12 cellular contexts compared by ENCODE assay signal in the genomic region with DNA sequence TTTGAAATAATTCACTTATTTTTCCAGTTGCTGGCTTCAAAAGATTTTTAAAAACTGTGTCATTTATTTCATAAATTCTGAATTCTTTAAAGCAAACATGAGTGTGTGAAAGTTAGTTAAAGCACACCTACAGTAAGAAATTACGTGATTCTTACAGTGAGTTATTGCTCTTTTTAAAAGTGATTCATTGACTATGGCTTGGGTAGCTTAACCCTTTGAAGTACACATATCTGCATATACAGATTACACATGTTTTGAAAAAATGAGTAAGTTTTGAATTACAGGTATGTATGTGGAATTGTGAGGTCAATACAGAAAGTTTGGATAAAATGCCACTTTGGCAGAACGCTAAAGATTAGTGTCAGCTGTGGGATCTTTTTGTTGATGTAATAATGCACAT.
DNase-seq lines count a peak whose midpoint lies in the region; ATAC-seq and TF ChIP-seq lines count a peak whose summit lies in the region.
"Had no signal": no experiment of that assay in that cellular context is flagged by ENCODE, and none has a peak within 500 bp of the region (broad histone marks: within the 10 kb centered on the region; RNA-seq: fewer than 3 reads in every experiment).

No MANE protein-coding gene starts in this region.

- H2BK120ac ChIP-seq in mesenchymal stem cell (ENCODE audit: low read depth, low read length): no peak overlapping the region
- no peak overlapping the region for H2BK120ac ChIP-seq in mesendoderm (ENCODE audit: low read depth, low read length)

- no peak for TF ChIP-seq POLR2A in transverse colon (IDR thresholded peaks at IDR 0.05)

- H2BK12ac ChIP-seq in mesenchymal stem cell (ENCODE audit: low read length in 2 of 2): no peak overlapping the region

- H2BK5ac ChIP-seq in mesenchymal stem cell (ENCODE audit: low read depth, low read length, poor library complexity, severe bottlenecking) (no peak overlapping the region), mesendoderm (ENCODE audit: low read length) (no peak overlapping the region)

- peak; percentile 28 for ATAC-seq in activated CD8-positive, alpha-beta T cell treated with anti-CD3 and anti-CD28 coated beads for 36 hours

- CTCF ChIA-PET in activated naive CD4-positive, alpha-beta T cell treated with anti-CD3 and anti-CD28 coated beads, Interleukin-2, amount 10 ng/mL, durations not matched to agents 7 days and 5 days (lab: Charles Lee): interaction anchor here (0.9 to 2.2 kb wide), 6 partner anchors 8 to 128 kb away, joined by 3 to 10 read pairs (median 5); no protein-coding TSS in a partner anchor
- CTCF ChIA-PET in activated CD8-positive, alpha-beta T cell treated with anti-CD3 and anti-CD28 coated beads for 36 hours (lab: Charles Lee): interaction anchor here (1.0 to 2.5 kb wide), 10 partner anchors 9 to 240 kb away, joined by 3 to 14 read pairs (median 4); no protein-coding TSS in a partner anchor

- no peak overlapping the region for H2AFZ ChIP-seq in mesenchymal stem cell (ENCODE audit: low read depth, low read length)
- H2AFZ ChIP-seq: GM23338 had no signal

- TF ChIP-seq CTCF in activated CD8-positive, alpha-beta T cell treated with anti-CD3 and anti-CD28 coated beads for 36 hours (IDR thresholded peaks at IDR 0.05): no peak
- no peak for TF ChIP-seq CTCF in transverse colon (IDR thresholded peaks at IDR 0.05)

- no peaks in the 10 kb centered on the region for H3K27me3 ChIP-seq in mesenchymal stem cell (ENCODE audit: control insufficient read depth in 1 of 2, insufficient read depth in 1 of 2, low read length in 2 of 2)
- H3K27me3 ChIP-seq in transverse colon: no peaks in the 10 kb centered on the region
- H3K27me3 ChIP-seq in mesendoderm (ENCODE audit: insufficient read depth, low read length, poor library complexity): no peaks in the 10 kb centered on the region

- no peak overlapping the region for H3K4ac ChIP-seq in mesenchymal stem cell (ENCODE audit: low read depth in 1 of 2, low read length in 2 of 2)
- no peak overlapping the region for H3K4ac ChIP-seq in mesendoderm (ENCODE audit: low read depth, low read length)

- no peaks in the 10 kb centered on the region for H3K79me2 ChIP-seq in mesendoderm (ENCODE audit: control insufficient read depth, insufficient read depth, low read length)

- H3K4me1 Mint-ChIP-seq in activated naive CD4-positive, alpha-beta T cell treated with anti-CD3 and anti-CD28 coated beads, Interleukin-2, amount 10 ng/mL, durations not matched to agents 7 days and 5 days: peaks cover 67% of the 10 kb centered on the region
- H3K4me1 Mint-ChIP-seq in activated CD8-positive, alpha-beta T cell treated with anti-CD3 and anti-CD28 coated beads for 36 hours (ENCODE audit: low read depth): peaks cover 59% of the 10 kb centered on the region

- H3K27ac Mint-ChIP-seq in activated naive CD4-positive, alpha-beta T cell treated with anti-CD3 and anti-CD28 coated beads, Interleukin-2, amount 10 ng/mL, durations not matched to agents 7 days and 5 days: peak overlapping the region; percentile 86
- peak overlapping the region; percentile 89 for H3K27ac Mint-ChIP-seq in activated CD8-positive, alpha-beta T cell treated with anti-CD3 and anti-CD28 coated beads for 36 hours

- H3K79me1 ChIP-seq in mesenchymal stem cell (replicated peaks; ENCODE audit: low read length, poor library complexity, severe bottlenecking): peaks cover 2% of the 10 kb centered on the region
- H3K79me1 ChIP-seq in mesendoderm (ENCODE audit: low read length): no peaks in the 10 kb centered on the region

- intact Hi-C loops in activated CD8-positive, alpha-beta T cell treated with anti-CD3 and anti-CD28 coated beads for 36 hours (cut with micrococcal nuclease): loop anchor here (5.0 kb wide), 1 partner anchor 1002 kb away; a partner anchor contains a TSS
- intact Hi-C loops in transverse colon (cut with DNase I; ENCODE audit: low total_unique reads): loop anchor here (10.0 kb wide), 1 partner anchor 61 kb away; a partner anchor contains a TSS

- peaks cover 2% of the 10 kb centered on the region for H3K4me1 ChIP-seq in mesenchymal stem cell (ENCODE audit: control insufficient read depth, insufficient read depth, low read depth, low read length)
- H3K4me1 ChIP-seq in transverse colon: peaks cover 0 to 75% (median 38%) of the 10 kb centered on the region in 4 donors
- H3K4me1 ChIP-seq in mesendoderm (ENCODE audit: control insufficient read depth, low read depth, low read length): no peaks in the 10 kb centered on the region

- no peak overlapping the region for H3K18ac ChIP-seq in mesenchymal stem cell (ENCODE audit: low read depth in 1 of 2, low read length in 2 of 2)
- H3K18ac ChIP-seq in mesendoderm (ENCODE audit: low read length): no peak overlapping the region

- H3K23ac ChIP-seq in mesenchymal stem cell (ENCODE audit: low read length in 2 of 2): no peak overlapping the region
- H3K23ac ChIP-seq in mesendoderm (ENCODE audit: low read length): no peak overlapping the region

- in situ Hi-C loops in transverse colon (cut with MboI; ENCODE audit: low pct_ligation_motif_present in 1 of 4, low pct_unique_long_range_greater_than_20kb in 1 of 4, low sequenced_read_pairs in 3 of 4): loop anchor here in 1 of 4 donors (10.0 kb wide), 1 partner anchor 61 kb away; a partner anchor contains a TSS

- H3K27ac ChIP-seq in mesenchymal stem cell (ENCODE audit: low read length, poor library complexity, severe bottlenecking): peak overlapping the region; percentile 74
- H3K27ac ChIP-seq in transverse colon: peak overlapping the region; percentile 83 to 89 (median 85)
- H3K27ac ChIP-seq in mesendoderm (ENCODE audit: low read depth, low read length): no peak overlapping the region
- H3K27ac ChIP-seq: BLaER1 treated with 17β-estradiol and CSF1 and Interleukin-3, amounts not matched to agents 10 nM and 100 nM had no signal

- no peak for TF ChIP-seq EP300 in transverse colon (IDR thresholded peaks at IDR 0.05; ENCODE audit: low read depth)

- no peaks in the 10 kb centered on the region for H3K9me3 ChIP-seq in mesenchymal stem cell (ENCODE audit: control insufficient read depth, low read length)
- no peaks in the 10 kb centered on the region for H3K9me3 ChIP-seq in transverse colon

- peaks cover 6% of the 10 kb centered on the region for H3K9me3 Mint-ChIP-seq in activated naive CD4-positive, alpha-beta T cell treated with anti-CD3 and anti-CD28 coated beads, Interleukin-2, amount 10 ng/mL, durations not matched to agents 7 days and 5 days
- H3K9me3 Mint-ChIP-seq in activated CD8-positive, alpha-beta T cell treated with anti-CD3 and anti-CD28 coated beads for 36 hours: peaks cover 12% of the 10 kb centered on the region
- H3K9me3 Mint-ChIP-seq: GM23338 had no signal

- H3K9ac ChIP-seq in mesenchymal stem cell (ENCODE audit: low read length) (peak overlapping the region; percentile 83), mesendoderm (ENCODE audit: low read length) (no peak overlapping the region)
- H3K9ac ChIP-seq: BLaER1 treated with 17β-estradiol and CSF1 and Interleukin-3, amounts not matched to agents 10 nM and 100 nM had no signal

- H3K36me3 Mint-ChIP-seq in activated naive CD4-positive, alpha-beta T cell treated with anti-CD3 and anti-CD28 coated beads, Interleukin-2, amount 10 ng/mL, durations not matched to agents 7 days and 5 days: peaks cover 11% of the 10 kb centered on the region
- H3K36me3 Mint-ChIP-seq in activated CD8-positive, alpha-beta T cell treated with anti-CD3 and anti-CD28 coated beads for 36 hours (ENCODE audit: low read depth): peaks cover 14% of the 10 kb centered on the region

- no peak overlapping the region for H3K14ac ChIP-seq in mesenchymal stem cell (ENCODE audit: low read length in 2 of 2)

- H3K4me3 ChIP-seq in mesenchymal stem cell (ENCODE audit: insufficient read depth in 1 of 2, low read depth in 1 of 2, low read length in 2 of 2): no peak overlapping the region
- peak overlapping the region in 3 of 4 donors; percentile 1 to 42 (median 18) for H3K4me3 ChIP-seq in transverse colon
- no peak overlapping the region for H3K4me3 ChIP-seq in mesendoderm (ENCODE audit: low read length)
- H3K4me3 ChIP-seq: BLaER1 treated with 17β-estradiol and CSF1 and Interleukin-3, amounts not matched to agents 10 nM and 100 nM; GM23338 had no signal

- H2BK15ac ChIP-seq in mesenchymal stem cell (ENCODE audit: low read depth, poor library complexity, severe bottlenecking) (no peak overlapping the region), mesendoderm (replicated peaks; ENCODE audit: low read depth) (no peak overlapping the region)

- H4K8ac ChIP-seq in mesenchymal stem cell (ENCODE audit: low read length) (no peak overlapping the region), mesendoderm (ENCODE audit: low read depth, low read length) (no peak overlapping the region)

- H3K27me3 Mint-ChIP-seq in activated naive CD4-positive, alpha-beta T cell treated with anti-CD3 and anti-CD28 coated beads, Interleukin-2, amount 10 ng/mL, durations not matched to agents 7 days and 5 days: no peaks in the 10 kb centered on the region
- H3K27me3 Mint-ChIP-seq in activated CD8-positive, alpha-beta T cell treated with anti-CD3 and anti-CD28 coated beads for 36 hours: no peaks in the 10 kb centered on the region

- H3K4me2 ChIP-seq in mesenchymal stem cell (ENCODE audit: low read length, poor library complexity, severe bottlenecking) (no peak overlapping the region), mesendoderm (ENCODE audit: low read length) (no peak overlapping the region)
- H3K4me2 ChIP-seq: GM23338 had no signal

- H2AK5ac ChIP-seq in mesenchymal stem cell (ENCODE audit: low read length, severe bottlenecking) (no peak overlapping the region), mesendoderm (ENCODE audit: low read length) (no peak overlapping the region)

- H4K91ac ChIP-seq in mesenchymal stem cell (ENCODE audit: low read length): no peak overlapping the region

- no peak overlapping the region for H3K56ac ChIP-seq in mesendoderm (ENCODE audit: low read length)

- POLR2A ChIA-PET in activated CD8-positive, alpha-beta T cell treated with anti-CD3 and anti-CD28 coated beads for 36 hours (lab: Charles Lee): interaction anchor here (0.7 to 10.4 kb wide), 8 partner anchors 10 to 76 kb away, joined by 3 to 89 read pairs (median 4); a partner anchor contains a TSS

- peak overlapping the region; percentile 75 for H3K4me3 Mint-ChIP-seq in activated naive CD4-positive, alpha-beta T cell treated with anti-CD3 and anti-CD28 coated beads, Interleukin-2, amount 10 ng/mL, durations not matched to agents 7 days and 5 days
- H3K4me3 Mint-ChIP-seq in activated CD8-positive, alpha-beta T cell treated with anti-CD3 and anti-CD28 coated beads for 36 hours: peak overlapping the region; percentile 79
- H3K4me3 Mint-ChIP-seq: GM23338 had no signal

- no peak overlapping the region for H4K5ac ChIP-seq in mesendoderm (ENCODE audit: low read length)

- H3K36me3 ChIP-seq in mesenchymal stem cell (ENCODE audit: control insufficient read depth in 1 of 2, insufficient read depth in 2 of 2, low read depth in 1 of 2, low read length in 2 of 2) (no peaks in the 10 kb centered on the region), transverse colon (no peaks in the 10 kb centered on the region), mesendoderm (ENCODE audit: control insufficient read depth, insufficient read depth, low read length) (no peaks in the 10 kb centered on the region)
- H3K36me3 ChIP-seq: BLaER1 treated with 17β-estradiol and CSF1 and Interleukin-3, amounts not matched to agents 10 nM and 100 nM had no signal

- no peak for DNase-seq in activated naive CD4-positive, alpha-beta T cell treated with anti-CD3 and anti-CD28 coated beads, Interleukin-2, amount 10 ng/mL, durations not matched to agents 7 days and 5 days
- DNase-seq in activated naive CD4-positive, alpha-beta T cell treated with anti-CD3 and anti-CD28 coated beads, Interleukin-2, amount 50 U/mL, for 16 hours: no peak
- DNase-seq in activated CD8-positive, alpha-beta T cell treated with anti-CD3 and anti-CD28 coated beads for 36 hours: no peak
- no peak for DNase-seq in mesenchymal stem cell
- DNase-seq in transverse colon: no peak
- DNase-seq in mucosa of gallbladder (ENCODE audit: low spot score): no peak
- DNase-seq in anterior cingulate cortex (lab: John Stamatoyannopoulos, UW): no peak
- DNase-seq in mesendoderm: no peak
- DNase-seq: foreskin fibroblast, NCI-H2107 had no signal

- no CpG with 5 or more reads among the region's 2 CpGs for WGBS in mesenchymal stem cell
- 33 to 34% methylated on average over 2 of the region's 2 CpGs for WGBS in transverse colon (ENCODE audit: low coverage in 1 of 2), 2 donors
- WGBS in mesendoderm (ENCODE audit: extremely low coverage, insufficient coverage, low lambda C conversion rate): no CpG with 5 or more reads among the region's 2 CpGs

Comparison
In these comparisons a context has a peak if more than half of its experiments do, and no peak if none do; other contexts are left out.
1. H3K4me3 ChIP-seq: peak in transverse colon (3 of 4); none in mesenchymal stem cell (0 of 2) and mesendoderm (single experiment).